8 cellular contexts compared by ENCODE assay signal in the genomic region with DNA sequence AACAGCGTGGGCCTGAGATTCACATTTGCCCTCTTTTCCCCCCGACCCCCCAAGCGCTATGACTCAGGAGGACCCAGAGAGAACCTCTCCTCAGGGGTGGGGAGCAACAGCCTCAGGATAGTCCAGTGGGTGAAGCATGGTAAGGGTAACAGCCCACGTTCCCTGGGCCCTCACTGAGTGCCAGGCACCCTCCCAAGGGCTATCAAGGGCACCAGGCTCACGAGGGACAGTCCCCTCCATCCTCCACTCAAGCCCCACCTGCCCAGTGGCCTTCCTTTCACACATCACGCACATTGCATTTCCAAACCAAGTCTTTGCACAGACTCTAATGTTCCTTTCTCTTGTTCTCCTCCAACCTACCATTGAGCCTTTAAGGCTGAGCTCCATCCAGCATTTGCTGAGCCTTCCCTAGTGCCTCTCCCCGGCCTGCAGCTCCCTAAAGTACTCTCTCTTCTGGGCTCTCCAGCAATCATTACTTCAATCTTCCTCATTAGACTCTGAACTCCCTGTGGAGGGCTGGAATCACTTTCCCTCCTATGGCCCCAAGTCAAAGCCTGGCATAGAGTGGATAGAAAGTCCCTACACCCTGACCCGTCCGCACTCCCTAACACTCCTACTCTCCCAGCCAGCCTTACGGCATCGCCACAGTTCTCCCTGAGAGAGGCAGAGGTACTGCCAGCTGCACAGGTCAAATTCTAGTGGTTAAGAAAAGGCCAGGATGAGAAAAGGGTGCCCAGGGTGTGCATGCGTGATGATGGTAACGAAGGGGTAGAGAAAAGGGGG. TPM values are rescaled to one million over a fixed set of nuclear protein-coding genes. Genes with fewer than 3 reads are reported as not detected.
A peak's percentile ranks its signal among the peaks of the same experiment; 100 is the strongest.
DNase-seq lines count a peak whose midpoint lies in the region; ATAC-seq and TF ChIP-seq lines count a peak whose summit lies in the region.

No MANE protein-coding gene starts in this region.

- no peak for DNase-seq in AG04449 (ENCODE audit: low read depth, low spot score)
- DNase-seq in H7, result peak; percentile 42
- DNase-seq in activated B cell treated with CpG ODN at 0.5 μM for 24 hours, result no peak
- no peak for DNase-seq in hepatocyte (ENCODE audit: low spot score)
- no peak for DNase-seq in NCI-H2081 treated with DMSO at 0.1 percent for 48 hours (lab: John Stamatoyannopoulos, UW)
- no peak for DNase-seq in central memory CD4-positive, alpha-beta T cell

- H3K4me2 ChIP-seq in hepatocyte, result peak overlapping the region; percentile 99
- H3K4me2 ChIP-seq in skeletal muscle satellite cell (ENCODE audit: low read length), result peak overlapping the region; percentile 92

- no peaks in the 10 kb centered on the region for H3K27me3 Mint-ChIP-seq in activated B cell treated with CpG ODN at 0.5 μM for 24 hours

- H3K36me3 ChIP-seq in H7 (replicated peaks; ENCODE audit: control insufficient read depth, insufficient read depth, low read length) (peaks cover 7% of the 10 kb centered on the region), hepatocyte (replicated peaks; ENCODE audit: insufficient read depth, low read depth) (no peaks in the 10 kb centered on the region), skeletal muscle satellite cell (ENCODE audit: insufficient read depth, low read length) (peaks cover 29% of the 10 kb centered on the region)

- H4K20me1 ChIP-seq in hepatocyte (ENCODE audit: insufficient read depth, poor library complexity, severe bottlenecking), result peaks cover 3% of the 10 kb centered on the region

- H3K36me3 Mint-ChIP-seq in activated B cell treated with CpG ODN at 0.5 μM for 24 hours (ENCODE audit: low read depth), result peaks cover 29% of the 10 kb centered on the region

- H3K4me3 ChIP-seq in AG04449 (ENCODE audit: low read depth, low read length) (peak overlapping the region; percentile 80), H7 (ENCODE audit: insufficient read depth, low read depth, low read length) (peak overlapping the region; percentile 96), hepatocyte (peak overlapping the region; percentile 97), skeletal muscle satellite cell (ENCODE audit: low read length) (peak overlapping the region; percentile 91)

- H3K27ac Mint-ChIP-seq in activated B cell treated with CpG ODN at 0.5 μM for 24 hours, result no peak overlapping the region

- peak overlapping the region; percentile 80 for H3K27ac ChIP-seq in hepatocyte

- H3K4me3 Mint-ChIP-seq in activated B cell treated with CpG ODN at 0.5 μM for 24 hours, result peak overlapping the region; percentile 90

- H3K9me2 ChIP-seq in hepatocyte (replicated peaks; ENCODE audit: insufficient read depth), result no peaks in the 10 kb centered on the region

- POLR2A ChIA-PET in AG04449 (lab: Yijun Ruan, JAX), result no interaction called here
- POLR2A ChIA-PET in activated B cell treated with CpG ODN at 0.5 μM for 24 hours (lab: Charles Lee), result interaction anchor here (0.7 to 2.9 kb wide), 3 partner anchors 60 to 289 kb away, joined by 7 to 12 read pairs (median 8); partner anchors contain the start of genes EMC1 and MRTO4

- peak overlapping the region; percentile 98 for H3K9ac ChIP-seq in skeletal muscle satellite cell (ENCODE audit: low read depth, low read length)

- peak overlapping the region; percentile 89 for H2AFZ ChIP-seq in hepatocyte

- peaks cover 45% of the 10 kb centered on the region for H3K4me1 Mint-ChIP-seq in activated B cell treated with CpG ODN at 0.5 μM for 24 hours

- CTCF ChIA-PET in AG04449 (lab: Yijun Ruan, JAX) (interaction anchor here (0.7 to 3.1 kb wide), 3 partner anchors 9 to 343 kb away, joined by 4 to 16 read pairs (median 6); no protein-coding TSS in a partner anchor), activated B cell treated with CpG ODN at 0.5 μM for 24 hours (lab: Charles Lee) (no interaction called here)

- intact Hi-C loops in activated B cell treated with CpG ODN at 0.5 μM for 24 hours (cut with micrococcal nuclease), result loop anchor here (5.0 to 10.0 kb wide), 2 partner anchors 176 to 406 kb away; partner anchors contain the start of genes ALDH4A1 and CAPZB

- peaks cover 3% of the 10 kb centered on the region; the same call in 1 of the 2 replicates for H3K27me3 ChIP-seq in H7 (ENCODE audit: control insufficient read depth, insufficient read depth, low read length)
- no peaks in the 10 kb centered on the region for H3K27me3 ChIP-seq in hepatocyte
- no peaks in the 10 kb centered on the region for H3K27me3 ChIP-seq in skeletal muscle satellite cell (ENCODE audit: control insufficient read depth, insufficient read depth, low read length)

- H3K79me2 ChIP-seq in hepatocyte, result peaks cover 51% of the 10 kb centered on the region

- ATAC-seq in activated B cell treated with CpG ODN at 0.5 μM for 24 hours (ENCODE audit: low read depth) (no peak), HG02798 (IDR thresholded peaks at IDR 0.05; ENCODE audit: poor library complexity, unreplicated experiment) (no peak)

- H3K9me3 Mint-ChIP-seq in activated B cell treated with CpG ODN at 0.5 μM for 24 hours, result no peaks in the 10 kb centered on the region

- TF ChIP-seq CTCF in AG04449 (IDR thresholded peaks at IDR 0.05; ENCODE audit: insufficient read depth, low read length, missing control alignments) (no peak), activated B cell treated with CpG ODN at 0.5 μM for 24 hours (IDR thresholded peaks at IDR 0.05) (no peak), hepatocyte (IDR thresholded peaks at IDR 0.05; ENCODE audit: poor library complexity) (no peak)

- 55% methylated on average over 13 of the region's 13 CpGs for WGBS in hepatocyte (ENCODE audit: low lambda C conversion rate, missing lambda C conversion rate)

- no peaks in the 10 kb centered on the region for H3K9me3 ChIP-seq in hepatocyte (ENCODE audit: low read depth)
- H3K9me3 ChIP-seq in skeletal muscle satellite cell (replicated peaks; ENCODE audit: low read length), result no peaks in the 10 kb centered on the region

- H3K4me1 ChIP-seq in hepatocyte (ENCODE audit: insufficient read depth), result peaks cover 5% of the 10 kb centered on the region
- peaks cover 53% of the 10 kb centered on the region for H3K4me1 ChIP-seq in skeletal muscle satellite cell (ENCODE audit: control insufficient read depth, insufficient read depth, low read length)

RNA-seq across cellular contexts. Expression of gene AKR7A2, which starts 1.0 kb away (rescaled TPM):
- 90.2 and 92.4 TPM in 2 replicates for total RNA-seq in H7 (2014; rRNA removed; shearing (Covaris generic))
- 29.9 and 30.3 TPM in 2 replicates for total RNA-seq in activated B cell treated with CpG ODN at 0.5 μM for 24 hours
- 81.5 and 118 TPM in 2 replicates for total RNA-seq in hepatocyte
- 108 and 109 TPM in 2 replicates for polyA plus RNA-seq in hepatocyte
- 57.5 and 62.5 TPM in 2 replicates for total RNA-seq in skeletal muscle satellite cell (2012; rRNA removed)

RNA-seq across cellular contexts. Expression of gene SLC66A1, which starts 1.2 kb away (rescaled TPM):
- 25.7 and 29.5 TPM in 2 replicates for total RNA-seq in H7 (2014; rRNA removed; shearing (Covaris generic))
- total RNA-seq in activated B cell treated with CpG ODN at 0.5 μM for 24 hours, result 9.1 and 11.9 TPM in 2 replicates
- 28.2 and 35.2 TPM in 2 replicates for total RNA-seq in hepatocyte
- 34.5 and 39.6 TPM in 2 replicates for polyA plus RNA-seq in hepatocyte
- total RNA-seq in skeletal muscle satellite cell (2012; rRNA removed), result 15.5 and 19.0 TPM in 2 replicates

RNA-seq across cellular contexts. Expression of gene AKR7A3, which starts 22.3 kb away (rescaled TPM):
- total RNA-seq in H7 (2014; rRNA removed; shearing (Covaris generic)), result 0.69 and 1.8 TPM in 2 replicates
- 0.61 and 0.80 TPM in 2 replicates for total RNA-seq in activated B cell treated with CpG ODN at 0.5 μM for 24 hours
- 1.2 and 2.3 TPM in 2 replicates for total RNA-seq in hepatocyte
- 0.46 and 1.5 TPM in 2 replicates for polyA plus RNA-seq in hepatocyte
- total RNA-seq in skeletal muscle satellite cell (2012; rRNA removed), result 0.51 and 0.87 TPM in 2 replicates

RNA-seq across cellular contexts. Expression of gene MRTO4, which starts 59.3 kb away (rescaled TPM):
- total RNA-seq in H7 (2014; rRNA removed; shearing (Covaris generic)), result 77.4 and 82.4 TPM in 2 replicates
- total RNA-seq in activated B cell treated with CpG ODN at 0.5 μM for 24 hours (61.5 and 73.1 TPM in 2 replicates), hepatocyte (19.7 and 20.8 TPM in 2 replicates)
- polyA plus RNA-seq in hepatocyte, result 24.9 and 28.7 TPM in 2 replicates
- 41.1 and 45.1 TPM in 2 replicates for total RNA-seq in skeletal muscle satellite cell (2012; rRNA removed)

RNA-seq across cellular contexts. Expression of gene EMC1, which starts 59.6 kb away (rescaled TPM):
- total RNA-seq in H7 (2014; rRNA removed; shearing (Covaris generic)), result 58.6 and 65.5 TPM in 2 replicates
- 40.0 and 42.7 TPM in 2 replicates for total RNA-seq in activated B cell treated with CpG ODN at 0.5 μM for 24 hours
- 33.0 and 35.8 TPM in 2 replicates for total RNA-seq in hepatocyte
- polyA plus RNA-seq in hepatocyte, result 28.6 and 33.2 TPM in 2 replicates
- 59.2 and 66.4 TPM in 2 replicates for total RNA-seq in skeletal muscle satellite cell (2012; rRNA removed)
